23 cellular contexts compared by ENCODE assay signal in the genomic region with DNA sequence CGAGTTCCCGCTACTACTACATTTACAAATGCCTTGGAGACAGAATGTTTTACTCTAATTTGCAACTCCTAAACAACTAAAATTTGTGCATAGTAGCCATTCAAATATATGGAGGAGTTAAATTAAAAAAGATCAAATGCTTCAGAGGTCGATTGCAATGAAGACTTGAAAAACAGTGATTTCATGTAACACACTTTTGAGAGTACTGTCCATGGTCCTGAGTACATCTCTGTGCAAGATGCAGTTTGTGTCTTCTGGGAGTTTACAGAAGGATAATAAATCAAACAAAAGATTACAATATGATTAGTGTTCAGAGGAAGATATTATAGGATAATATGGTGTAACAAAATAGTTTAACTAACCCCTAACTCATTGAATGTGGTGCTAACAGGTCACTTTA.
DNase-seq lines count a peak whose midpoint lies in the region; ATAC-seq, FAIRE-seq and TF ChIP-seq lines count a peak whose summit lies in the region.
"Had no signal": no experiment of that assay in that cellular context is flagged by ENCODE, and none has a peak within 500 bp of the region (broad histone marks: within the 10 kb centered on the region; RNA-seq: fewer than 3 reads in every experiment).

No MANE protein-coding gene starts in this region.

- FAIRE-seq in astrocyte (lab: Jason Lieb, UNC): no peak
- FAIRE-seq: RCC 7860, TTC549 had no signal

- H3K27ac ChIP-seq in astrocyte (ENCODE audit: low read depth, low read length): no peak overlapping the region
- H3K27ac ChIP-seq in liver (ENCODE audit: low read depth in 1 of 2, low read length in 2 of 2): no peak overlapping the region
- H3K27ac ChIP-seq: HL-60, suprapubic skin had no signal

- no peaks in the 10 kb centered on the region for H3K4me1 Mint-ChIP-seq in astrocyte (ENCODE audit: low read depth, unreplicated experiment)
- H3K4me1 Mint-ChIP-seq: activated CD8-positive, alpha-beta memory T cell treated with anti-CD3 and anti-CD28 coated beads, Interleukin-2, amount 10 ng/mL, durations not matched to agents 7 days and 5 days; CD4-positive, CD25-positive, alpha-beta regulatory T cell; IgD-negative memory B cell had no signal

- no peak overlapping the region for H3K9ac ChIP-seq in astrocyte (ENCODE audit: low read length)
- no peak overlapping the region for H3K9ac ChIP-seq in liver (ENCODE audit: low read depth in 1 of 2, low read length in 2 of 2)

- TF ChIP-seq RAD21 in liver (IDR thresholded peaks at IDR 0.05): no peak

- H3K27me3 ChIP-seq in astrocyte (ENCODE audit: insufficient read depth, low read length): no peaks in the 10 kb centered on the region
- no peaks in the 10 kb centered on the region for H3K27me3 ChIP-seq in liver (ENCODE audit: control insufficient read depth in 4 of 4, insufficient read depth in 4 of 4, low read length in 3 of 4)
- H3K27me3 ChIP-seq: suprapubic skin had no signal

- no peak overlapping the region for H3K27ac Mint-ChIP-seq in astrocyte (ENCODE audit: unreplicated experiment)
- H3K27ac Mint-ChIP-seq: activated CD8-positive, alpha-beta memory T cell treated with anti-CD3 and anti-CD28 coated beads, Interleukin-2, amount 10 ng/mL, durations not matched to agents 7 days and 5 days; CD4-positive, CD25-positive, alpha-beta regulatory T cell; dendritic cell treated with granulocyte-macrophage colony-stimulating factor and Interleukin-4, amounts not matched to agents 40 ng/mL and 50 ng/mL, for 4 days; IgD-negative memory B cell had no signal

- H3K4me3 ChIP-seq in LNCaP clone FGC (ENCODE audit: low read depth, low read length) (no peak overlapping the region), astrocyte (ENCODE audit: insufficient read depth, low read depth, low read length) (no peak overlapping the region), liver (ENCODE audit: low read depth in 1 of 3, low read length in 3 of 3) (no peak overlapping the region)
- H3K4me3 ChIP-seq: suprapubic skin had no signal

- H3K9me3 ChIP-seq in astrocyte (ENCODE audit: insufficient read depth, low read depth, low read length) (no peaks in the 10 kb centered on the region), liver (ENCODE audit: control insufficient read depth in 4 of 4, low read length in 3 of 4) (no peaks in the 10 kb centered on the region)
- H3K9me3 ChIP-seq: suprapubic skin had no signal

- in situ Hi-C loops in GM13976 (cut with MboI; ENCODE audit: low sequenced_read_pairs, unreplicated experiment): no loop called here

- TF ChIP-seq CTCF in GM13976 (IDR thresholded peaks at IDR 0.05; ENCODE audit: borderline replicate concordance, control extremely low read depth, extremely low read depth, insufficient read depth, missing control alignments): no peak
- no peak for TF ChIP-seq CTCF in LNCaP clone FGC (IDR thresholded peaks at IDR 0.05; ENCODE audit: control insufficient read depth, extremely low read depth, insufficient read depth)
- TF ChIP-seq CTCF in astrocyte (IDR thresholded peaks at IDR 0.05; ENCODE audit: insufficient read depth, low read depth, low read length): no peak
- TF ChIP-seq CTCF in liver (IDR thresholded peaks at IDR 0.05; ENCODE audit: low read depth, low read length, missing input control): no peak

- no peaks in the 10 kb centered on the region for H3K36me3 ChIP-seq in astrocyte (ENCODE audit: insufficient read depth, low read length)
- H3K36me3 ChIP-seq in liver (ENCODE audit: control insufficient read depth in 4 of 4, insufficient read depth in 3 of 4, low read depth in 1 of 4, low read length in 3 of 4): no peaks in the 10 kb centered on the region
- H3K36me3 ChIP-seq: suprapubic skin had no signal

- WGBS in liver: 71% methylated on average over 3 of the region's 3 CpGs

- H3K4me3 Mint-ChIP-seq in astrocyte (ENCODE audit: unreplicated experiment): no peak overlapping the region
- H3K4me3 Mint-ChIP-seq: activated CD8-positive, alpha-beta memory T cell treated with anti-CD3 and anti-CD28 coated beads, Interleukin-2, amount 10 ng/mL, durations not matched to agents 7 days and 5 days; CD4-positive, CD25-positive, alpha-beta regulatory T cell; dendritic cell treated with granulocyte-macrophage colony-stimulating factor and Interleukin-4, amounts not matched to agents 40 ng/mL and 50 ng/mL, for 4 days; IgD-negative memory B cell had no signal

- H3K4me1 ChIP-seq in astrocyte (ENCODE audit: insufficient read depth, low read length) (no peaks in the 10 kb centered on the region), liver (ENCODE audit: control insufficient read depth in 4 of 4, insufficient read depth in 4 of 4, low read length in 3 of 4) (no peaks in the 10 kb centered on the region)
- H3K4me1 ChIP-seq: suprapubic skin had no signal

- ATAC-seq in HG02840 (IDR thresholded peaks at IDR 0.05; ENCODE audit: low FRiP score, unreplicated experiment) (no peak), HG03521 (IDR thresholded peaks at IDR 0.05; ENCODE audit: unreplicated experiment) (no peak)
- ATAC-seq: activated CD8-positive, alpha-beta memory T cell treated with anti-CD3 and anti-CD28 coated beads, Interleukin-2, amount 10 ng/mL, durations not matched to agents 7 days and 5 days had no signal

- H3K4me2 ChIP-seq in astrocyte (ENCODE audit: low read length): no peak overlapping the region

- no peaks in the 10 kb centered on the region for H3K27me3 Mint-ChIP-seq in astrocyte (ENCODE audit: low read depth, unreplicated experiment)
- H3K27me3 Mint-ChIP-seq: activated CD8-positive, alpha-beta memory T cell treated with anti-CD3 and anti-CD28 coated beads, Interleukin-2, amount 10 ng/mL, durations not matched to agents 7 days and 5 days; CD4-positive, CD25-positive, alpha-beta regulatory T cell; dendritic cell treated with granulocyte-macrophage colony-stimulating factor and Interleukin-4, amounts not matched to agents 40 ng/mL and 50 ng/mL, for 4 days; IgD-negative memory B cell had no signal

- no peaks in the 10 kb centered on the region for H3K9me3 Mint-ChIP-seq in astrocyte (ENCODE audit: unreplicated experiment)

- H2AFZ ChIP-seq in astrocyte (ENCODE audit: low read depth, low read length): no peak overlapping the region

- H4K20me1 ChIP-seq in astrocyte (ENCODE audit: insufficient read depth, low read length): no peaks in the 10 kb centered on the region

- DNase-seq in GM13976 (ENCODE audit: low spot score) (peak; percentile 3), LNCaP clone FGC (ENCODE audit: low read depth) (peak; percentile 11), astrocyte (ENCODE audit: low read depth) (peak; percentile 2), NCI-H1436 (lab: John Stamatoyannopoulos, UW) (no peak), NCI-H69 (lab: John Stamatoyannopoulos, UW) (no peak)
- DNase-seq: activated CD4-positive, alpha-beta T cell treated with anti-CD3 and anti-CD28 coated beads for 4 hours; activated CD8-positive, alpha-beta memory T cell treated with anti-CD3 and anti-CD28 coated beads, Interleukin-2, amount 10 ng/mL, durations not matched to agents 7 days and 5 days; CD4-positive, CD25-positive, alpha-beta regulatory T cell; foreskin fibroblast; hippocampal formation; NCI-H1105 treated with DMSO at 0.1 percent for 48 hours; NCI-H2171 treated with DMSO at 0.1 percent for 48 hours; NCI-H774; stimulated activated CD4-positive, alpha-beta T cell treated with anti-CD3 and anti-CD28 coated beads, Interleukin-15, amount 100 ng/mL, for 24 hours had no signal

- no peaks in the 10 kb centered on the region for H3K79me2 ChIP-seq in astrocyte (ENCODE audit: insufficient read depth, low read length)

- H3K36me3 Mint-ChIP-seq in astrocyte (ENCODE audit: low read depth, unreplicated experiment): no peaks in the 10 kb centered on the region
- H3K36me3 Mint-ChIP-seq: CD4-positive, CD25-positive, alpha-beta regulatory T cell; IgD-negative memory B cell had no signal

TF ChIP-seq in liver, 16 proteins besides CTCF, POLR2A, EP300 and RAD21:
- TF ChIP-seq JUND (IDR thresholded peaks at IDR 0.05): no peak
- TF ChIP-seq, protein P1, sequence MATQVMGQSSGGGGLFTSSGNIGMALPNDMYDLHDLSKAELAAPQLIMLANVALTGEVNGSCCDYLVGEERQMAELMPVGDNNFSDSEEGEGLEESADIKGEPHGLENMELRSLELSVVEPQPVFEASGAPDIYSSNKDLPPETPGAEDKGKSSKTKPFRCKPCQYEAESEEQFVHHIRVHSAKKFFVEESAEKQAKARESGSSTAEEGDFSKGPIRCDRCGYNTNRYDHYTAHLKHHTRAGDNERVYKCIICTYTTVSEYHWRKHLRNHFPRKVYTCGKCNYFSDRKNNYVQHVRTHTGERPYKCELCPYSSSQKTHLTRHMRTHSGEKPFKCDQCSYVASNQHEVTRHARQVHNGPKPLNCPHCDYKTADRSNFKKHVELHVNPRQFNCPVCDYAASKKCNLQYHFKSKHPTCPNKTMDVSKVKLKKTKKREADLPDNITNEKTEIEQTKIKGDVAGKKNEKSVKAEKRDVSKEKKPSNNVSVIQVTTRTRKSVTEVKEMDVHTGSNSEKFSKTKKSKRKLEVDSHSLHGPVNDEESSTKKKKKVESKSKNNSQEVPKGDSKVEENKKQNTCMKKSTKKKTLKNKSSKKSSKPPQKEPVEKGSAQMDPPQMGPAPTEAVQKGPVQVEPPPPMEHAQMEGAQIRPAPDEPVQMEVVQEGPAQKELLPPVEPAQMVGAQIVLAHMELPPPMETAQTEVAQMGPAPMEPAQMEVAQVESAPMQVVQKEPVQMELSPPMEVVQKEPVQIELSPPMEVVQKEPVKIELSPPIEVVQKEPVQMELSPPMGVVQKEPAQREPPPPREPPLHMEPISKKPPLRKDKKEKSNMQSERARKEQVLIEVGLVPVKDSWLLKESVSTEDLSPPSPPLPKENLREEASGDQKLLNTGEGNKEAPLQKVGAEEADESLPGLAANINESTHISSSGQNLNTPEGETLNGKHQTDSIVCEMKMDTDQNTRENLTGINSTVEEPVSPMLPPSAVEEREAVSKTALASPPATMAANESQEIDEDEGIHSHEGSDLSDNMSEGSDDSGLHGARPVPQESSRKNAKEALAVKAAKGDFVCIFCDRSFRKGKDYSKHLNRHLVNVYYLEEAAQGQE (IDR thresholded peaks at IDR 0.05): peak; percentile 97
- no peak for TF ChIP-seq TAF1 (conservative IDR thresholded peaks at IDR 0.05)
TF ChIP-seq in liver: peak in this region for 1.

Comparison
In these comparisons a context has a peak if more than half of its experiments do, and no peak if none do; other contexts are left out.
1. DNase-seq: peak in GM13976 (single experiment), LNCaP clone FGC (single experiment) and astrocyte (single experiment); none in NCI-H1436 (single experiment) and NCI-H69 (single experiment).